ENCODE assay signal across 9 cellular contexts in genomic region chr1:179295356-179295755, GRCh38. TPM values are rescaled to one million over a fixed set of nuclear protein-coding genes. Genes with fewer than 3 reads are reported as not detected.
DNase-seq lines count a peak whose midpoint lies in the region; ATAC-seq and TF ChIP-seq lines count a peak whose summit lies in the region.
"Had no signal": no experiment of that assay in that cellular context is flagged by ENCODE, and none has a peak within 500 bp of the region (broad histone marks: within the 10 kb centered on the region; RNA-seq: fewer than 3 reads in every experiment).

No MANE protein-coding gene starts in this region.

- no peaks in the 10 kb centered on the region for H3K9me2 ChIP-seq in GM23338 (ENCODE audit: insufficient read depth)

- ATAC-seq in GM23338 (no peak), right lobe of liver (no peak), GM21723 (IDR thresholded peaks at IDR 0.05; ENCODE audit: unreplicated experiment) (no peak)

- H3K9me3 Mint-ChIP-seq in GM23338 = no peaks in the 10 kb centered on the region; the same call in 2 of the 3 replicates

- H3K9ac ChIP-seq in adipocyte (ENCODE audit: low read length) = peak overlapping the region; percentile 94

- H3K36me3 ChIP-seq in GM23338 (ENCODE audit: insufficient read depth) = no peaks in the 10 kb centered on the region
- peaks cover 5% of the 10 kb centered on the region for H3K36me3 ChIP-seq in adipocyte (ENCODE audit: control insufficient read depth, insufficient read depth, low read length, severe bottlenecking)
- H3K36me3 ChIP-seq in right lobe of liver = no peaks in the 10 kb centered on the region

- DNase-seq in A172 (ENCODE audit: low spot score) (peak; percentile 11), GM23338 (ENCODE audit: low spot score) (no peak), adipocyte (ENCODE audit: low read depth) (no peak), right lobe of liver (no peak), COLO668 (lab: John Stamatoyannopoulos, UW; ENCODE audit: unreplicated experiment) (no peak), head of caudate nucleus (no peak)
- DNase-seq in stimulated activated naive CD4-positive, alpha-beta T cell treated with Interleukin-2 at 50 U/mL for 16 hours (lab: John Stamatoyannopoulos, UW) = no peak
- DNase-seq: NCI-H1417 had no signal

- no peaks in the 10 kb centered on the region for H3K36me3 Mint-ChIP-seq in GM23338 (ENCODE audit: low read depth)

- no peak for TF ChIP-seq CTCF in GM23338 (conservative IDR thresholded peaks at IDR 0.05; ENCODE audit: low read depth in 2 of 2)
- TF ChIP-seq CTCF in right lobe of liver (IDR thresholded peaks at IDR 0.05) = no peak

- peaks cover 19% of the 10 kb centered on the region for H3K4me1 Mint-ChIP-seq in GM23338

- no peak for TF ChIP-seq POLR2A in right lobe of liver (IDR thresholded peaks at IDR 0.05)

- no peak overlapping the region for H3K4me2 ChIP-seq in GM23338

- H3K27me3 Mint-ChIP-seq in GM23338 (ENCODE audit: insufficient read depth, low read depth, poor library complexity) = peaks cover 81% of the 10 kb centered on the region

- no peaks in the 10 kb centered on the region for H3K9me3 ChIP-seq in adipocyte (ENCODE audit: control insufficient read depth, low read length)
- no peaks in the 10 kb centered on the region for H3K9me3 ChIP-seq in right lobe of liver

- H3K79me2 ChIP-seq in GM23338 (replicated peaks; ENCODE audit: insufficient read depth) = no peaks in the 10 kb centered on the region

- H3K27ac ChIP-seq in GM23338 (ENCODE audit: low read depth) = no peak overlapping the region
- peak overlapping the region in 2 of 3 donors; percentile 29 to 96 for H3K27ac ChIP-seq in right lobe of liver

- no peak overlapping the region for H2AFZ ChIP-seq in GM23338

- intact Hi-C loops in right lobe of liver (cut with DNase I) = loop anchor here in 1 of 2 donors (10.0 kb wide), 1 partner anchor 69 kb away; the partner anchor contains the start of gene AXDND1
- intact Hi-C loops in head of caudate nucleus (cut with DNase I) = loop anchor here (10.0 kb wide), 3 partner anchors 61 to 271 kb away; partner anchors contain the start of genes AXDND1 and FAM20B

- WGBS in right lobe of liver (ENCODE audit: insufficient coverage, low coverage, low lambda C conversion rate, missing lambda C conversion rate) = 90% methylated on average over 2 of the region's 2 CpGs

- peak overlapping the region; percentile 76 for H3K4me3 Mint-ChIP-seq in GM23338

- no peak overlapping the region for H3K4me3 ChIP-seq in GM23338
- peak overlapping the region; percentile 90 for H3K4me3 ChIP-seq in adipocyte (ENCODE audit: low read length)
- no peak overlapping the region for H3K4me3 ChIP-seq in right lobe of liver

- peaks cover 18% of the 10 kb centered on the region for H4K20me1 ChIP-seq in GM23338 (replicated peaks; ENCODE audit: insufficient read depth)

- peaks cover 6% of the 10 kb centered on the region; the same call in 1 of the 2 replicates for H3F3A ChIP-seq in GM23338 (replicated peaks; ENCODE audit: low read depth)

- peaks cover 93% of the 10 kb centered on the region for H3K27me3 ChIP-seq in GM23338 (ENCODE audit: insufficient read depth)
- no peaks in the 10 kb centered on the region for H3K27me3 ChIP-seq in adipocyte (replicated peaks; ENCODE audit: control insufficient read depth, insufficient read depth, low read length)
- no peaks in the 10 kb centered on the region for H3K27me3 ChIP-seq in right lobe of liver

- no peak overlapping the region for H3K27ac Mint-ChIP-seq in GM23338

- peaks cover 7% of the 10 kb centered on the region; the same call in 1 of the 2 replicates for H3K4me1 ChIP-seq in GM23338 (ENCODE audit: insufficient read depth)
- peaks cover 31% of the 10 kb centered on the region for H3K4me1 ChIP-seq in adipocyte (ENCODE audit: control insufficient read depth, insufficient read depth, low read length)
- H3K4me1 ChIP-seq in right lobe of liver = peaks cover 0 to 40% (median 14%) of the 10 kb centered on the region in 4 donors

TF ChIP-seq in GM23338, 12 proteins besides CTCF, POLR2A, EP300 and RAD21 (continues in another document):
- TF ChIP-seq NANOG (IDR thresholded peaks at IDR 0.05; ENCODE audit: borderline replicate concordance) (no peak), EZH2 (IDR thresholded peaks at IDR 0.05; ENCODE audit: low read depth, unreplicated experiment) (no peak), ZNF114 (CRISPR knock-in tag; IDR thresholded peaks at IDR 0.05) (no peak)
- TF ChIP-seq, protein P1, sequence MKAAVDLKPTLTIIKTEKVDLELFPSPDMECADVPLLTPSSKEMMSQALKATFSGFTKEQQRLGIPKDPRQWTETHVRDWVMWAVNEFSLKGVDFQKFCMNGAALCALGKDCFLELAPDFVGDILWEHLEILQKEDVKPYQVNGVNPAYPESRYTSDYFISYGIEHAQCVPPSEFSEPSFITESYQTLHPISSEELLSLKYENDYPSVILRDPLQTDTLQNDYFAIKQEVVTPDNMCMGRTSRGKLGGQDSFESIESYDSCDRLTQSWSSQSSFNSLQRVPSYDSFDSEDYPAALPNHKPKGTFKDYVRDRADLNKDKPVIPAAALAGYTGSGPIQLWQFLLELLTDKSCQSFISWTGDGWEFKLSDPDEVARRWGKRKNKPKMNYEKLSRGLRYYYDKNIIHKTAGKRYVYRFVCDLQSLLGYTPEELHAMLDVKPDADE (IDR thresholded peaks at IDR 0.05) = no peak
- TF ChIP-seq, protein P2, sequence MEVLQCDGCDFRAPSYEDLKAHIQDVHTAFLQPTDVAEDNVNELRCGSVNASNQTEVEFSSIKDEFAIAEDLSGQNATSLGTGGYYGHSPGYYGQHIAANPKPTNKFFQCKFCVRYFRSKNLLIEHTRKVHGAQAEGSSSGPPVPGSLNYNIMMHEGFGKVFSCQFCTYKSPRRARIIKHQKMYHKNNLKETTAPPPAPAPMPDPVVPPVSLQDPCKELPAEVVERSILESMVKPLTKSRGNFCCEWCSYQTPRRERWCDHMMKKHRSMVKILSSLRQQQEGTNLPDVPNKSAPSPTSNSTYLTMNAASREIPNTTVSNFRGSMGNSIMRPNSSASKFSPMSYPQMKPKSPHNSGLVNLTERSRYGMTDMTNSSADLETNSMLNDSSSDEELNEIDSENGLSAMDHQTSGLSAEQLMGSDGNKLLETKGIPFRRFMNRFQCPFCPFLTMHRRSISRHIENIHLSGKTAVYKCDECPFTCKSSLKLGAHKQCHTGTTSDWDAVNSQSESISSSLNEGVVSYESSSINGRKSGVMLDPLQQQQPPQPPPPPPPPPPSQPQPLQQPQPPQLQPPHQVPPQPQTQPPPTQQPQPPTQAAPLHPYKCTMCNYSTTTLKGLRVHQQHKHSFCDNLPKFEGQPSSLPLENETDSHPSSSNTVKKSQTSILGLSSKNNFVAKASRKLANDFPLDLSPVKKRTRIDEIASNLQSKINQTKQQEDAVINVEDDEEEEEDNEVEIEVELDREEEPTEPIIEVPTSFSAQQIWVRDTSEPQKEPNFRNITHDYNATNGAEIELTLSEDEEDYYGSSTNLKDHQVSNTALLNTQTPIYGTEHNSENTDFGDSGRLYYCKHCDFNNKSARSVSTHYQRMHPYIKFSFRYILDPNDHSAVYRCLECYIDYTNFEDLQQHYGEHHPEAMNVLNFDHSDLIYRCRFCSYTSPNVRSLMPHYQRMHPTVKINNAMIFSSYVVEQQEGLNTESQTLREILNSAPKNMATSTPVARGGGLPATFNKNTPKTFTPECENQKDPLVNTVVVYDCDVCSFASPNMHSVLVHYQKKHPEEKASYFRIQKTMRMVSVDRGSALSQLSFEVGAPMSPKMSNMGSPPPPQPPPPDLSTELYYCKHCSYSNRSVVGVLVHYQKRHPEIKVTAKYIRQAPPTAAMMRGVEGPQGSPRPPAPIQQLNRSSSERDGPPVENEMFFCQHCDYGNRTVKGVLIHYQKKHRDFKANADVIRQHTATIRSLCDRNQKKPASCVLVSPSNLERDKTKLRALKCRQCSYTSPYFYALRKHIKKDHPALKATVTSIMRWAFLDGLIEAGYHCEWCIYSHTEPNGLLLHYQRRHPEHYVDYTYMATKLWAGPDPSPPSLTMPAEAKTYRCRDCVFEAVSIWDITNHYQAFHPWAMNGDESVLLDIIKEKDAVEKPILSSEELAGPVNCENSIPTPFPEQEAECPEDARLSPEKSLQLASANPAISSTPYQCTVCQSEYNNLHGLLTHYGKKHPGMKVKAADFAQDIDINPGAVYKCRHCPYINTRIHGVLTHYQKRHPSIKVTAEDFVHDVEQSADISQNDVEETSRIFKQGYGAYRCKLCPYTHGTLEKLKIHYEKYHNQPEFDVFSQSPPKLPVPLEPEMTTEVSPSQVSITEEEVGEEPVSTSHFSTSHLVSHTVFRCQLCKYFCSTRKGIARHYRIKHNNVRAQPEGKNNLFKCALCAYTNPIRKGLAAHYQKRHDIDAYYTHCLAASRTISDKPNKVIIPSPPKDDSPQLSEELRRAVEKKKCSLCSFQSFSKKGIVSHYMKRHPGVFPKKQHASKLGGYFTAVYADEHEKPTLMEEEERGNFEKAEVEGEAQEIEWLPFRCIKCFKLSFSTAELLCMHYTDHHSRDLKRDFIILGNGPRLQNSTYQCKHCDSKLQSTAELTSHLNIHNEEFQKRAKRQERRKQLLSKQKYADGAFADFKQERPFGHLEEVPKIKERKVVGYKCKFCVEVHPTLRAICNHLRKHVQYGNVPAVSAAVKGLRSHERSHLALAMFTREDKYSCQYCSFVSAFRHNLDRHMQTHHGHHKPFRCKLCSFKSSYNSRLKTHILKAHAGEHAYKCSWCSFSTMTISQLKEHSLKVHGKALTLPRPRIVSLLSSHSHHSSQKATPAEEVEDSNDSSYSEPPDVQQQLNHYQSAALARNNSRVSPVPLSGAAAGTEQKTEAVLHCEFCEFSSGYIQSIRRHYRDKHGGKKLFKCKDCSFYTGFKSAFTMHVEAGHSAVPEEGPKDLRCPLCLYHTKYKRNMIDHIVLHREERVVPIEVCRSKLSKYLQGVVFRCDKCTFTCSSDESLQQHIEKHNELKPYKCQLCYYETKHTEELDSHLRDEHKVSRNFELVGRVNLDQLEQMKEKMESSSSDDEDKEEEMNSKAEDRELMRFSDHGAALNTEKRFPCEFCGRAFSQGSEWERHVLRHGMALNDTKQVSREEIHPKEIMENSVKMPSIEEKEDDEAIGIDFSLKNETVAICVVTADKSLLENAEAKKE (CRISPR knock-in tag; IDR thresholded peaks at IDR 0.05) = no peak

RNA-seq across cellular contexts. Expression of gene SOAT1, which starts 1.8 kb away (rescaled TPM):
- 49.3 and 78.0 TPM in 2 replicates for total RNA-seq in A172 (2014; rRNA removed; shearing (Covaris generic))
- 0.93 and 1.3 TPM in 2 replicates for total RNA-seq in GM23338 (2014; rRNA removed; shearing (Covaris generic))
- 1.3 and 2.6 TPM in 2 replicates for polyA plus RNA-seq in GM23338 (2016; fragmentation: Nextera tagmentation; extraction: Ambion mirVana)
- total RNA-seq in right lobe of liver = 10 to 100 TPM in 4 of 6 experiments, 1 to 10 TPM in 2; 5.8 to 20.5 (median 14.3) TPM
